In the genomic region with DNA sequence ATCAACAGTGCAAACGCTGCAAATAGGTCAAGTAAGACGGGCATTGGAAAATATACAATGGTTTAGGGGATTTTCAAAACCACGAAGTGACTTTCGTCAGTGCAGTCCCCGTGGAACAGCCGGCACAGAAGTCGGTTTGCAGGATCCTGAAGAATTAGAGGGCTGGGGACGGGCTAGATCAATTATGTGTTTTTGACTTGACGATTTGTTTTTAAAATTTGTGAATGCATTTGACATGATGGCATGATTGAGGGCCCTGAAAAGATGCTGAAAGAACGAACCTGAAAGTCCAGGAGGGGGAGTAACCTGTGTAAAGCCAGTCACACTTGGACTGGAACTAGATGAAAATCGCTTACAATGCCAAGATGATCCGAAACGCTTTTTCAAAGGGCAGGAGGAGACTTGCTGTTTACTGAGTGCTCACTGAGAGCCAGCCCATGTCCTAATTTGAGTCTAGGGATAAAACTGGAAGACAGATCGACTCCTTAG, we compare ENCODE assay signal across 1 cellular context.
TF ChIP-seq lines count a peak whose summit lies in the region.

No MANE protein-coding gene starts in this region.

TF ChIP-seq in WTC11, 78 proteins besides CTCF, POLR2A, EP300 and RAD21 (continued from another document):
- no peak for TF ChIP-seq PRDM15 (CRISPR knock-in tag; IDR thresholded peaks at IDR 0.05)
- TF ChIP-seq E2F4 (CRISPR knock-in tag; IDR thresholded peaks at IDR 0.05; ENCODE audit: borderline replicate concordance, low read depth): no peak
- TF ChIP-seq, protein P1, sequence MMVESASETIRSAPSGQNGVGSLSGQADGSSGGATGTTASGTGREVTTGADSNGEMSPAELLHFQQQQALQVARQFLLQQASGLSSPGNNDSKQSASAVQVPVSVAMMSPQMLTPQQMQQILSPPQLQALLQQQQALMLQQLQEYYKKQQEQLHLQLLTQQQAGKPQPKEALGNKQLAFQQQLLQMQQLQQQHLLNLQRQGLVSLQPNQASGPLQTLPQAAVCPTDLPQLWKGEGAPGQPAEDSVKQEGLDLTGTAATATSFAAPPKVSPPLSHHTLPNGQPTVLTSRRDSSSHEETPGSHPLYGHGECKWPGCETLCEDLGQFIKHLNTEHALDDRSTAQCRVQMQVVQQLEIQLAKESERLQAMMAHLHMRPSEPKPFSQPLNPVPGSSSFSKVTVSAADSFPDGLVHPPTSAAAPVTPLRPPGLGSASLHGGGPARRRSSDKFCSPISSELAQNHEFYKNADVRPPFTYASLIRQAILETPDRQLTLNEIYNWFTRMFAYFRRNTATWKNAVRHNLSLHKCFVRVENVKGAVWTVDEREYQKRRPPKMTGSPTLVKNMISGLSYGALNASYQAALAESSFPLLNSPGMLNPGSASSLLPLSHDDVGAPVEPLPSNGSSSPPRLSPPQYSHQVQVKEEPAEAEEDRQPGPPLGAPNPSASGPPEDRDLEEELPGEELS (CRISPR knock-in tag; IDR thresholded peaks at IDR 0.05): no peak
- no peak for TF ChIP-seq ELF4 (CRISPR knock-in tag; IDR thresholded peaks at IDR 0.05; ENCODE audit: low read depth)
- TF ChIP-seq JUN (CRISPR knock-in tag; IDR thresholded peaks at IDR 0.05): no peak
